In genomic region chr2:206112108-206112507, GRCh38 we compare ENCODE assay signal across 21 cellular contexts. TPM values are rescaled to one million over a fixed set of nuclear protein-coding genes. Genes with fewer than 3 reads are reported as not detected.
A peak's percentile ranks its signal among the peaks of the same experiment; 100 is the strongest.
DNase-seq lines count a peak whose midpoint lies in the region; ATAC-seq and TF ChIP-seq lines count a peak whose summit lies in the region.
"Had no signal": no experiment of that assay in that cellular context is flagged by ENCODE, and none has a peak within 500 bp of the region (broad histone marks: within the 10 kb centered on the region; RNA-seq: fewer than 3 reads in every experiment).

No MANE protein-coding gene starts in this region.

- WGBS in mammary epithelial cell (ENCODE audit: low coverage, missing lambda C conversion rate), result 83% methylated on average over 3 of the region's 3 CpGs

- H3K4me3 Mint-ChIP-seq in MCF 10A (ENCODE audit: unreplicated experiment), result no peak overlapping the region
- H3K4me3 Mint-ChIP-seq in effector memory CD8-positive, alpha-beta T cell, result no peak overlapping the region

- BruUV-seq in MCF 10A (replicated peaks; lab: Mats Ljungman, UMichigan) (TSS peak; percentile 24), mammary epithelial cell (replicated peaks; lab: Mats Ljungman, UMichigan) (no TSS peak)

- H3K9me3 ChIP-seq in mammary epithelial cell (replicated peaks; ENCODE audit: insufficient read depth, low read length), result no peaks in the 10 kb centered on the region

- POLR2A ChIA-PET in MCF 10A (lab: Yijun Ruan, JAX), result interaction anchor here (0.8 to 1.7 kb wide), 4 partner anchors 11 to 25 kb away, joined by 3 to 6 read pairs (median 4); no protein-coding TSS in a partner anchor

- DNase-seq in MCF 10A (ENCODE audit: unreplicated experiment) (no peak), mammary epithelial cell (no peak), M059J (ENCODE audit: low read depth) (peak; percentile 3), foreskin fibroblast (peak; percentile 12 to 44), NCI-H1436 treated with DMSO at 0.1 percent for 48 hours (lab: John Stamatoyannopoulos, UW) (no peak), GM19240 (ENCODE audit: insufficient read length, low spot score) (no peak), UCSD-AML1 (lab: John Stamatoyannopoulos, UW; ENCODE audit: unreplicated experiment) (no peak)
- DNase-seq in effector memory CD8-positive, alpha-beta T cell, result no peak
- DNase-seq: 8988T, ACHN, DMS153, DND-41, MM.1S, NCI-H1694, NCI-H2081, NCI-H2227 treated with DMSO at 0.1 percent for 48 hours, NCI-H526 treated with DMSO at 0.1 percent for 48 hours, SHP77 had no signal

- H3K27ac ChIP-seq in mammary epithelial cell (ENCODE audit: insufficient read depth, low read depth, low read length), result no peak overlapping the region
- H3K27ac ChIP-seq: RWPE1 had no signal

- H3K4me3 ChIP-seq in mammary epithelial cell (replicated peaks in 1 of 3; ENCODE audit: insufficient read depth in 1 of 3, low read depth in 2 of 3, low read length in 3 of 3), result no peak overlapping the region
- no peak overlapping the region for H3K4me3 ChIP-seq in foreskin fibroblast (ENCODE audit: low read depth in 1 of 2, low read length in 2 of 2)
- H3K4me3 ChIP-seq: K562 had no signal

- H3K9me3 Mint-ChIP-seq in MCF 10A (ENCODE audit: unreplicated experiment), result no peaks in the 10 kb centered on the region
- no peaks in the 10 kb centered on the region for H3K9me3 Mint-ChIP-seq in effector memory CD8-positive, alpha-beta T cell

- H3K27me3 Mint-ChIP-seq in MCF 10A (ENCODE audit: insufficient read depth, unreplicated experiment), result no peaks in the 10 kb centered on the region
- no peaks in the 10 kb centered on the region for H3K27me3 Mint-ChIP-seq in effector memory CD8-positive, alpha-beta T cell

- no peaks in the 10 kb centered on the region for H4K20me1 ChIP-seq in mammary epithelial cell (ENCODE audit: insufficient read depth, low read length)

- H3K4me1 Mint-ChIP-seq in MCF 10A (ENCODE audit: insufficient read depth, unreplicated experiment), result no peaks in the 10 kb centered on the region
- H3K4me1 Mint-ChIP-seq in effector memory CD8-positive, alpha-beta T cell (ENCODE audit: low read depth in 2 of 2), result no peaks in the 10 kb centered on the region

- CTCF ChIA-PET in MCF 10A (lab: Yijun Ruan, JAX), result interaction anchor here (0.6 kb wide), 1 partner anchor 1532 kb away, joined by 3 read pairs; no protein-coding TSS in a partner anchor
- CTCF ChIA-PET in mammary epithelial cell (lab: Charles Lee; ENCODE audit: low non-redundant PET), result no interaction called here

- dilution Hi-C loops in mammary epithelial cell (cut with HindIII; ENCODE audit: low sequenced_read_pairs), result no loop called here

- H3K36me3 Mint-ChIP-seq in MCF 10A (ENCODE audit: insufficient read depth, unreplicated experiment), result peaks cover 18% of the 10 kb centered on the region
- no peaks in the 10 kb centered on the region for H3K36me3 Mint-ChIP-seq in effector memory CD8-positive, alpha-beta T cell (ENCODE audit: insufficient read depth)

- TF ChIP-seq CTCF in MCF 10A (IDR thresholded peaks at IDR 0.05; ENCODE audit: unreplicated experiment) (no peak), mammary epithelial cell (conservative IDR thresholded peaks at IDR 0.05 in 1 of 2, IDR thresholded peaks at IDR 0.05 in 1 of 2; ENCODE audit: extremely low read depth in 1 of 2, insufficient read depth in 1 of 2, low read depth in 1 of 2, low read length in 2 of 2) (no peak), foreskin fibroblast (IDR thresholded peaks at IDR 0.05; ENCODE audit: low read depth, low read length) (no peak)

- H3K27ac Mint-ChIP-seq in MCF 10A (ENCODE audit: low read depth, unreplicated experiment), result no peak overlapping the region
- no peak overlapping the region for H3K27ac Mint-ChIP-seq in effector memory CD8-positive, alpha-beta T cell

- ATAC-seq in effector memory CD8-positive, alpha-beta T cell (replicated peaks), result no peak
- ATAC-seq: HCT116, K562 had no signal

- no peaks in the 10 kb centered on the region for H3K79me2 ChIP-seq in mammary epithelial cell (ENCODE audit: insufficient read depth, low read length)

- intact Hi-C loops in MCF 10A (cut with micrococcal nuclease) (no loop called here), mammary epithelial cell (cut with micrococcal nuclease) (no loop called here)

- H3K4me2 ChIP-seq in mammary epithelial cell (ENCODE audit: insufficient read depth, low read depth, low read length), result no peak overlapping the region

- H2AFZ ChIP-seq in mammary epithelial cell (ENCODE audit: low read depth, low read length), result no peak overlapping the region

- in situ Hi-C loops in mammary epithelial cell (cut with MboI; ENCODE audit: low sequenced_read_pairs in 2 of 2), result no loop called here

- H3K9ac ChIP-seq in mammary epithelial cell (ENCODE audit: insufficient read depth, low read length), result no peak overlapping the region

- no peaks in the 10 kb centered on the region for H3K27me3 ChIP-seq in mammary epithelial cell (ENCODE audit: insufficient read depth, low read length)

- H3K4me1 ChIP-seq in mammary epithelial cell (ENCODE audit: insufficient read depth, low read length), result no peaks in the 10 kb centered on the region

- no peaks in the 10 kb centered on the region for H3K36me3 ChIP-seq in mammary epithelial cell (ENCODE audit: insufficient read depth, low read length)

RNA-seq across cellular contexts. Expression of gene INO80D, which starts 26.1 kb away (rescaled TPM):
- total RNA-seq in MCF 10A (2022) (18.7 and 21.6 TPM in 2 replicates), mammary epithelial cell (10 to 100 TPM; 12.7 to 17.7 TPM)
- polyA plus RNA-seq in mammary epithelial cell, result 5.9 TPM
- 33.6 TPM for polyA minus RNA-seq in mammary epithelial cell
- 2.6 and 5.2 TPM in 2 replicates for total RNA-seq in M059J (2014; rRNA removed; shearing (Covaris generic))

RNA-seq across cellular contexts. Expression of gene NDUFS1, which starts 47.1 kb away (rescaled TPM):
- total RNA-seq in MCF 10A (2022), result 91.9 and 100 TPM in 2 replicates
- total RNA-seq in mammary epithelial cell, result 10 to 100 TPM; 74.6 to 80.9 TPM
- polyA plus RNA-seq in mammary epithelial cell, result 76.5 TPM
- 142 TPM for polyA minus RNA-seq in mammary epithelial cell
- 125 and 127 TPM in 2 replicates for total RNA-seq in M059J (2014; rRNA removed; shearing (Covaris generic))

RNA-seq across cellular contexts. Expression of gene EEF1B2, which starts 47.6 kb away (rescaled TPM):
- total RNA-seq in MCF 10A (2022) (1,045 and 1,110 TPM in 2 replicates), mammary epithelial cell (100 to 1,000 TPM; 390 to 583 TPM)
- 638 TPM for polyA plus RNA-seq in mammary epithelial cell
- polyA minus RNA-seq in mammary epithelial cell, result 218 TPM
- total RNA-seq in M059J (2014; rRNA removed; shearing (Covaris generic)), result 180 and 188 TPM in 2 replicates

Comparison
In these comparisons a context has a peak if more than half of its experiments do, and no peak if none do; other contexts are left out.
1. DNase-seq: peak in M059J (single experiment) and foreskin fibroblast (2 of 2); none in MCF 10A (single experiment), mammary epithelial cell (single experiment), NCI-H1436 treated with DMSO at 0.1 percent for 48 hours (single experiment), effector memory CD8-positive, alpha-beta T cell (0 of 3), GM19240 (single experiment) and UCSD-AML1 (single experiment).